ENCODE assay signal across 13 cellular contexts in the genomic region with DNA sequence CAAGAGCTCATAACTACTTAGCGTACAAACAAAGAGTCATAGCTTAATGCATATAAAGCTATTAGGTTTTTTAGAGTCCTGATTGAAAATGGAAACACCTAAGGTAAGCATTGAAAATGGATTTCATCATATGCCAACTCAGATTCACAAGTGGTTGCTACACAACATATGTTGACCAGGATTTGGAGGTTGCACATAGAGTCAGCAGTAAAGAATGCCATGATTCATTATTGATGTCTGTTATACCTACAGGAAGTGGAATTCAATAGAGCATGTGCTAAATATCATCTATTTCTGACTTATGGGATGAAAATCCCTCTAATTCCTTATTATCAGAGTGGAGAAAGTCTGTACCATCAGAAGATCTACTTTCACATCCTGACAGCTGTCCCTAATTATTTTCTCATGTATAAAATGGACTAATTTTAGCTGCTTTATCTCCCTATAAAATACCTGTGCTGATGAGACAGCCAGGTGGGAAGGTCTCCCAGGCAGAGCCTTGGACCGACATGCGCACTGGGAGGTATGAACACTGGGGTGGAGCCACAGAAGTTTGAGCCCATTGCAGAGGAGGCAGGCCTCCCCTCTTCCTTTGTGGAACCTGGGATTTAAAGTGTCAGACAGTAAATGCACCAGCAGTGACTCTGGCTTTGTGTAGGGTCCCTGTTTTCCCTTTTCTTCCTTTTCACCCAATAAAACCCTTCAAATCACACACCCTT.
A peak's percentile ranks its signal among the peaks of the same experiment; 100 is the strongest.
DNase-seq lines count a peak whose midpoint lies in the region; ATAC-seq and TF ChIP-seq lines count a peak whose summit lies in the region.
"Had no signal": no experiment of that assay in that cellular context is flagged by ENCODE, and none has a peak within 500 bp of the region (broad histone marks: within the 10 kb centered on the region; RNA-seq: fewer than 3 reads in every experiment).

No MANE protein-coding gene starts in this region.

- DNase-seq in AG08396 (ENCODE audit: low spot score) (peak; percentile 12), HS-5 (ENCODE audit: low read depth) (peak; percentile 86), adipocyte (ENCODE audit: low read depth) (peak; percentile 75), fibroblast of villous mesenchyme (ENCODE audit: low read depth) (peak; percentile 53), NCI-H1417 (lab: John Stamatoyannopoulos, UW) (no peak), cortex of kidney (lab: John Stamatoyannopoulos, UW) (no peak)
- no peak for DNase-seq in activated CD8-positive, alpha-beta memory T cell treated with anti-CD3 and anti-CD28 coated beads, Interleukin-2, amount 10 ng/mL, durations not matched to agents 7 days and 5 days
- DNase-seq: Kasumi-1; stimulated activated CD4-positive, alpha-beta T cell treated with anti-CD3 and anti-CD28 coated beads, Interleukin-2, amount 100 ng/mL, for 48 hours; stimulated activated naive CD4-positive, alpha-beta T cell treated with Interleukin-2 at 50 U/mL for 16 hours had no signal

- ATAC-seq in activated CD8-positive, alpha-beta memory T cell treated with anti-CD3 and anti-CD28 coated beads, Interleukin-2, amount 10 ng/mL, durations not matched to agents 7 days and 5 days, result no peak
- no peak for ATAC-seq in GM18858 (IDR thresholded peaks at IDR 0.05; ENCODE audit: unreplicated experiment)

- H3K27me3 ChIP-seq in adipocyte (replicated peaks; ENCODE audit: control insufficient read depth, insufficient read depth, low read length), result no peaks in the 10 kb centered on the region

- peaks cover 15% of the 10 kb centered on the region for H3K4me1 ChIP-seq in adipocyte (ENCODE audit: control insufficient read depth, insufficient read depth, low read length)

- peaks cover 2% of the 10 kb centered on the region for H3K9me3 Mint-ChIP-seq in activated CD8-positive, alpha-beta memory T cell treated with anti-CD3 and anti-CD28 coated beads, Interleukin-2, amount 10 ng/mL, durations not matched to agents 7 days and 5 days (ENCODE audit: low read depth)
- H3K9me3 Mint-ChIP-seq: activated naive CD4-positive, alpha-beta T cell treated with anti-CD3 and anti-CD28 coated beads, Interleukin-2, amount 50 U/mL, for 24 hours had no signal

- H3K4me1 Mint-ChIP-seq in activated CD8-positive, alpha-beta memory T cell treated with anti-CD3 and anti-CD28 coated beads, Interleukin-2, amount 10 ng/mL, durations not matched to agents 7 days and 5 days, result no peaks in the 10 kb centered on the region
- H3K4me1 Mint-ChIP-seq: activated naive CD4-positive, alpha-beta T cell treated with anti-CD3 and anti-CD28 coated beads, Interleukin-2, amount 50 U/mL, for 24 hours had no signal

- TF ChIP-seq CTCF in fibroblast of villous mesenchyme (IDR thresholded peaks at IDR 0.05; ENCODE audit: insufficient read depth, low read depth, low read length), result no peak

- no peak overlapping the region for H3K27ac Mint-ChIP-seq in activated CD8-positive, alpha-beta memory T cell treated with anti-CD3 and anti-CD28 coated beads, Interleukin-2, amount 10 ng/mL, durations not matched to agents 7 days and 5 days
- H3K27ac Mint-ChIP-seq: activated naive CD4-positive, alpha-beta T cell treated with anti-CD3 and anti-CD28 coated beads, Interleukin-2, amount 50 U/mL, for 24 hours; progenitor cell of endocrine pancreas had no signal

- H3K4me3 Mint-ChIP-seq in activated CD8-positive, alpha-beta memory T cell treated with anti-CD3 and anti-CD28 coated beads, Interleukin-2, amount 10 ng/mL, durations not matched to agents 7 days and 5 days, result no peak overlapping the region
- H3K4me3 Mint-ChIP-seq: activated naive CD4-positive, alpha-beta T cell treated with anti-CD3 and anti-CD28 coated beads, Interleukin-2, amount 50 U/mL, for 24 hours had no signal

- no peak overlapping the region for H3K9ac ChIP-seq in adipocyte (ENCODE audit: low read length)

- no peaks in the 10 kb centered on the region for H3K36me3 ChIP-seq in adipocyte (ENCODE audit: control insufficient read depth, insufficient read depth, low read length, severe bottlenecking)

- no peaks in the 10 kb centered on the region for H3K9me3 ChIP-seq in adipocyte (ENCODE audit: control insufficient read depth, low read length)

- H3K36me3 Mint-ChIP-seq in activated CD8-positive, alpha-beta memory T cell treated with anti-CD3 and anti-CD28 coated beads, Interleukin-2, amount 10 ng/mL, durations not matched to agents 7 days and 5 days, result no peaks in the 10 kb centered on the region
- H3K36me3 Mint-ChIP-seq: activated naive CD4-positive, alpha-beta T cell treated with anti-CD3 and anti-CD28 coated beads, Interleukin-2, amount 50 U/mL, for 24 hours had no signal

- CTCF ChIA-PET in activated CD8-positive, alpha-beta memory T cell treated with anti-CD3 and anti-CD28 coated beads, Interleukin-2, amount 10 ng/mL, durations not matched to agents 7 days and 5 days (lab: Charles Lee), result no interaction called here

- H3K27me3 Mint-ChIP-seq in activated CD8-positive, alpha-beta memory T cell treated with anti-CD3 and anti-CD28 coated beads, Interleukin-2, amount 10 ng/mL, durations not matched to agents 7 days and 5 days, result no peaks in the 10 kb centered on the region
- H3K27me3 Mint-ChIP-seq: progenitor cell of endocrine pancreas had no signal

- H3K4me3 ChIP-seq in adipocyte (ENCODE audit: low read length) (no peak overlapping the region), fibroblast of villous mesenchyme (ENCODE audit: low read depth, low read length) (no peak overlapping the region)

Comparison
In these comparisons a context has a peak if more than half of its experiments do, and no peak if none do; other contexts are left out.
1. DNase-seq: peak in AG08396 (single experiment), HS-5 (single experiment), adipocyte (single experiment) and fibroblast of villous mesenchyme (single experiment); none in NCI-H1417 (0 of 3), cortex of kidney (single experiment) and activated CD8-positive, alpha-beta memory T cell treated with anti-CD3 and anti-CD28 coated beads, Interleukin-2, amount 10 ng/mL, durations not matched to agents 7 days and 5 days (single experiment).